ENCODE assay signal across 1 cellular context in the genomic region with DNA sequence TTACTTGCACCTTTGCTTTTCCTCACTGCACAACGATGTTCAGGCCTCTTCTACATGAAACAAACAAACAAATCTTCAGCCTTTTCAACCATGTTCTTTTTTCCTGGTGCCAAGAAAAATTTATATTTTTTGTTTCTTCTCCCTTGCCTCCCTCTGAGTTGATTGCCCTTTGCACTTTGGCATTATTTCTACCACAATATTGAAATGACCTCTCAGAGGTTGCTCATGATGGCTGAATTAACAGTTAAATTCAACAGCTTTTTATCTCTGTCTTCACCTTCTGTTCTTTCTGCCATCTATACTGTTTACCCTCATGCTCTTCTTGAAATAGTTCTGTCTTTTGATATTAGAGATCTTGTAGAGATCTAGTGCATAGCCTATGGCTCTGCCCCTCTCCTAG.
TF ChIP-seq lines count a peak whose summit lies in the region.

No MANE protein-coding gene starts in this region.

TF ChIP-seq in IMR-90, 13 proteins besides CTCF, POLR2A, EP300 and RAD21:
- TF ChIP-seq, protein P1, sequence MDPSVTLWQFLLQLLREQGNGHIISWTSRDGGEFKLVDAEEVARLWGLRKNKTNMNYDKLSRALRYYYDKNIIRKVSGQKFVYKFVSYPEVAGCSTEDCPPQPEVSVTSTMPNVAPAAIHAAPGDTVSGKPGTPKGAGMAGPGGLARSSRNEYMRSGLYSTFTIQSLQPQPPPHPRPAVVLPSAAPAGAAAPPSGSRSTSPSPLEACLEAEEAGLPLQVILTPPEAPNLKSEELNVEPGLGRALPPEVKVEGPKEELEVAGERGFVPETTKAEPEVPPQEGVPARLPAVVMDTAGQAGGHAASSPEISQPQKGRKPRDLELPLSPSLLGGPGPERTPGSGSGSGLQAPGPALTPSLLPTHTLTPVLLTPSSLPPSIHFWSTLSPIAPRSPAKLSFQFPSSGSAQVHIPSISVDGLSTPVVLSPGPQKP (IDR thresholded peaks at IDR 0.05; ENCODE audit: borderline replicate concordance, low read depth, low read length) = no peak
- TF ChIP-seq SMC3 (IDR thresholded peaks at IDR 0.05; ENCODE audit: low read depth, low read length) = no peak
- no peak for TF ChIP-seq RFX5 (IDR thresholded peaks at IDR 0.05; ENCODE audit: low read depth, low read length)
- no peak for TF ChIP-seq CEBPB (IDR thresholded peaks at IDR 0.05; ENCODE audit: low read depth, low read length)
- no peak for TF ChIP-seq FOS (IDR thresholded peaks at IDR 0.05; ENCODE audit: low read depth, low read length)
- no peak for TF ChIP-seq MAFK (IDR thresholded peaks at IDR 0.05; ENCODE audit: low read depth, low read length)
- TF ChIP-seq, protein P2, sequence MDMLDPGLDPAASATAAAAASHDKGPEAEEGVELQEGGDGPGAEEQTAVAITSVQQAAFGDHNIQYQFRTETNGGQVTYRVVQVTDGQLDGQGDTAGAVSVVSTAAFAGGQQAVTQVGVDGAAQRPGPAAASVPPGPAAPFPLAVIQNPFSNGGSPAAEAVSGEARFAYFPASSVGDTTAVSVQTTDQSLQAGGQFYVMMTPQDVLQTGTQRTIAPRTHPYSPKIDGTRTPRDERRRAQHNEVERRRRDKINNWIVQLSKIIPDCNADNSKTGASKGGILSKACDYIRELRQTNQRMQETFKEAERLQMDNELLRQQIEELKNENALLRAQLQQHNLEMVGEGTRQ (IDR thresholded peaks at IDR 0.05; ENCODE audit: low read depth, low read length) = no peak
- no peak for TF ChIP-seq NFE2L2 (IDR thresholded peaks at IDR 0.05; ENCODE audit: low read depth, low read length)
- TF ChIP-seq MXI1 (IDR thresholded peaks at IDR 0.05; ENCODE audit: borderline replicate concordance, low read depth, low read length) = no peak
- TF ChIP-seq MAZ (IDR thresholded peaks at IDR 0.05; ENCODE audit: borderline replicate concordance, low read depth, low read length) = no peak
- TF ChIP-seq RCOR1 (IDR thresholded peaks at IDR 0.05; ENCODE audit: insufficient replicate concordance, low read length) = no peak
- no peak for TF ChIP-seq BHLHE40 (IDR thresholded peaks at IDR 0.05; ENCODE audit: low read depth, low read length)
- no peak for TF ChIP-seq CHD1 (IDR thresholded peaks at IDR 0.05; ENCODE audit: low read depth, low read length)
